Comparison of ENCODE assay signal across 8 cellular contexts in the genomic region with DNA sequence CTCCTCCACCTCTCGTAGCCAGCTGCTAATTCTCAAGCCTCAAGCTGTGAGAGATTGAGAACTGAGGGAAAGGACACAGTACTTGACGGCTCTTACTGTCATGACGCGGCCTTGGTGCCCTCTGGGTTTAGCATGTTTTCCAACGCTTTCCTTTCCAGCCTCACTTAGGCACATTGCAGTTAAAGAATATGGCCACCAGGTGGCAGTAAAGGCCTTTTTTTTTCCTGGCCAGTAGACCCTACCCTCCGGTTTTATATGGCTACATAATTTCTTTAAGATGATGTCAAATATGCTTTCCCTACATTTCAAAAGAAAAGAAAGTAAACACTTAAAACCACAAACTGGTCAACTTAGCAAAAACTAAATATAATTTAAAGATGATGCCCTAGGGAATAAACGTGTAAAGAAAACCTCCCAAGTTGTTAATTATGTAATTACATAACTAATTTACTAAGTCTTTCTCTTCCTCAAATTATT. TPM values are rescaled to one million over a fixed set of nuclear protein-coding genes. Genes with fewer than 3 reads are reported as not detected.
DNase-seq lines count a peak whose midpoint lies in the region; ATAC-seq and TF ChIP-seq lines count a peak whose summit lies in the region.

No MANE protein-coding gene starts in this region.

- peak overlapping the region; percentile 29 for H3K4me3 Mint-ChIP-seq in Calu3 (ENCODE audit: low read depth, unreplicated experiment)
- H3K4me3 Mint-ChIP-seq in endodermal cell = no peak overlapping the region

- H3K36me3 Mint-ChIP-seq in Calu3 (ENCODE audit: insufficient read depth, unreplicated experiment) = no peaks in the 10 kb centered on the region
- peaks cover 53% of the 10 kb centered on the region for H3K36me3 Mint-ChIP-seq in endodermal cell (ENCODE audit: low read depth)

- 6 to 17% methylated on average over 5 to 6 of the region's 7 CpGs for WGBS in endodermal cell (ENCODE audit: insufficient coverage in 1 of 2, insufficient read length in 1 of 2), 2 experiments

- no peaks in the 10 kb centered on the region for H3K4me1 ChIP-seq in endodermal cell (ENCODE audit: control insufficient read depth, insufficient read depth, low read length)
- peaks cover 3% of the 10 kb centered on the region for H3K4me1 ChIP-seq in stomach smooth muscle (ENCODE audit: control insufficient read depth, insufficient read depth, low read length)

- H3K9me3 Mint-ChIP-seq in Calu3 (ENCODE audit: low read depth, unreplicated experiment) (no peaks in the 10 kb centered on the region), endodermal cell (peaks cover 3% of the 10 kb centered on the region)

- TF ChIP-seq CTCF in Calu3 (IDR thresholded peaks at IDR 0.05; ENCODE audit: unreplicated experiment) (peak; percentile 87), endodermal cell (conservative IDR thresholded peaks at IDR 0.05) (peak; percentile 97)

- DNase-seq in Calu3 (peak; percentile 78), HS-27A (ENCODE audit: low read depth) (peak; percentile 45), NCI-H774 (lab: John Stamatoyannopoulos, UW) (peak; percentile 14), endodermal cell (peak; percentile 91), mucosa of gallbladder (ENCODE audit: low spot score) (peak; percentile 58)
- peak; percentile 47 for DNase-seq in activated CD4-positive, alpha-beta T cell treated with anti-CD3 and anti-CD28 coated beads, Interleukin-2, amount 50 U/mL, for 1 hour

- H3K4me3 ChIP-seq in endodermal cell (ENCODE audit: low read length) (no peak overlapping the region), stomach smooth muscle (ENCODE audit: low read length in 2 of 2) (peak overlapping the region in 1 of 2 donors; percentile 63)

- H3K36me3 ChIP-seq in endodermal cell (ENCODE audit: control insufficient read depth, insufficient read depth, low read length) = peaks cover 14% of the 10 kb centered on the region
- H3K36me3 ChIP-seq in stomach smooth muscle (ENCODE audit: control insufficient read depth in 2 of 2, insufficient read depth in 2 of 2, low read length in 2 of 2) = peaks cover 2 to 8% of the 10 kb centered on the region in 2 donors

- CTCF ChIA-PET in Calu3 (lab: Charles Lee) = interaction anchor here (1.7 kb wide), 1 partner anchor 674 kb away, joined by 3 read pairs; no protein-coding TSS in a partner anchor

- ATAC-seq in GM19328 (IDR thresholded peaks at IDR 0.05; ENCODE audit: unreplicated experiment) = no peak

- intact Hi-C loops in Calu3 (cut with micrococcal nuclease; ENCODE audit: unreplicated experiment) = loop anchor here (1.0 to 5.0 kb wide), 5 partner anchors 655 to 1322 kb away; no protein-coding TSS in a partner anchor

- H3K27ac Mint-ChIP-seq in Calu3 (ENCODE audit: unreplicated experiment) (no peak overlapping the region), endodermal cell (peak overlapping the region; percentile 82)

- H3K9me3 ChIP-seq in endodermal cell (ENCODE audit: control insufficient read depth, low read length) (peaks cover 13% of the 10 kb centered on the region), stomach smooth muscle (ENCODE audit: control insufficient read depth in 2 of 2, low read length in 2 of 2) (no peaks in the 10 kb centered on the region)

- H3K27ac ChIP-seq in endodermal cell (ENCODE audit: low read depth, low read length) (no peak overlapping the region), stomach smooth muscle (ENCODE audit: low read length) (no peak overlapping the region)

- no peaks in the 10 kb centered on the region for H3K27me3 Mint-ChIP-seq in Calu3 (ENCODE audit: unreplicated experiment)
- no peaks in the 10 kb centered on the region for H3K27me3 Mint-ChIP-seq in endodermal cell (ENCODE audit: insufficient read depth)

- H3K27me3 ChIP-seq in endodermal cell (ENCODE audit: control insufficient read depth, insufficient read depth, low read length, poor library complexity, severe bottlenecking) (no peaks in the 10 kb centered on the region), stomach smooth muscle (ENCODE audit: control insufficient read depth in 1 of 2, insufficient read depth in 2 of 2, low read length in 2 of 2) (no peaks in the 10 kb centered on the region)

- no TSS peak for BruUV-seq in Calu3 (replicated peaks; lab: Mats Ljungman, UMichigan)

- H3K9ac ChIP-seq in endodermal cell (ENCODE audit: extremely low read depth, low read length, poor library complexity, severe bottlenecking) (no peak overlapping the region), stomach smooth muscle (ENCODE audit: low read length in 2 of 2) (peak overlapping the region; percentile 61 to 68)

- H3K4me1 Mint-ChIP-seq in Calu3 (ENCODE audit: low read depth, unreplicated experiment) (peaks cover 33% of the 10 kb centered on the region), endodermal cell (peaks cover 8% of the 10 kb centered on the region)

RNA-seq across cellular contexts. Expression of gene PRDX6, which starts 56.8 kb away (rescaled TPM):
- total RNA-seq in Calu3 (2022) (325 and 360 TPM in 2 replicates), endodermal cell (100 to 1,000 TPM; 483 to 623 TPM), mucosa of gallbladder (146 TPM)
- 313 TPM for polyA plus RNA-seq in endodermal cell (2013, experiment 1 of 2)
- 304 TPM for polyA plus RNA-seq in endodermal cell (2013, experiment 2 of 2)

Comparison
In these comparisons a context has a peak if more than half of its experiments do, and no peak if none do; other contexts are left out.
1. DNase-seq: peak in every context shown above with its lines; median percentile 91 in endodermal cell; 78 in Calu3; 58 in mucosa of gallbladder; 47 in activated CD4-positive, alpha-beta T cell treated with anti-CD3 and anti-CD28 coated beads, Interleukin-2, amount 50 U/mL, for 1 hour; 45 in HS-27A; 14 in NCI-H774.